21 cellular contexts compared by ENCODE assay signal in the genomic region with DNA sequence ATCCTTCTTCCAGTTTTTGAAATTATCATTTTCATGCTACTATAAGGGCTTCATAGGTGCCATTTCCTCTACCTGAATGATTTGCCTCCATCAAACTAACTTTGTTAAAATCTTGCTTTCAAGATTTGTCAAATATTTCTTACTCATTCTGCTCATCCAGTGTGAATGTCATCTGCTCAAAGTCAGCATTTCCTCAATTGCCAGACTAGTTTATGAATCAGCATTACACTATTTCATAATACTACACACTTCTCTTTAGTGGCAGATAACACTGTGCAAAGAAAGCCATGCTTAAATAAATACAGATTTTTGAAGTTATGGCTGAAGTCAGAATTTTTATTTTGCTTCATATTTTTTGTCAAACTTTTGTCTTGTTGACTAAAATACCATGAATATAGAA. TPM values are rescaled to one million over a fixed set of nuclear protein-coding genes. Genes with fewer than 3 reads are reported as not detected.
DNase-seq lines count a peak whose midpoint lies in the region; ATAC-seq, FAIRE-seq and TF ChIP-seq lines count a peak whose summit lies in the region.
"Had no signal": no experiment of that assay in that cellular context is flagged by ENCODE, and none has a peak within 500 bp of the region (broad histone marks: within the 10 kb centered on the region; RNA-seq: fewer than 3 reads in every experiment).

No MANE protein-coding gene starts in this region.

- no peaks in the 10 kb centered on the region for H3K27me3 ChIP-seq in HL-60 (ENCODE audit: insufficient read depth, poor library complexity, severe bottlenecking)
- H3K27me3 ChIP-seq in RWPE2 (ENCODE audit: insufficient read depth, poor library complexity, severe bottlenecking) = no peaks in the 10 kb centered on the region
- no peaks in the 10 kb centered on the region for H3K27me3 ChIP-seq in fibroblast of lung (ENCODE audit: control insufficient read depth, insufficient read depth, low read length)
- H3K27me3 ChIP-seq in GM23338 (ENCODE audit: insufficient read depth) = no peaks in the 10 kb centered on the region
- H3K27me3 ChIP-seq: pancreas, SJSA1 had no signal

- H4K20me1 ChIP-seq in fibroblast of lung (ENCODE audit: control insufficient read depth, extremely low read depth, insufficient read depth, low read length) = no peaks in the 10 kb centered on the region
- H4K20me1 ChIP-seq in GM23338 (replicated peaks; ENCODE audit: insufficient read depth) = no peaks in the 10 kb centered on the region

- H3K9me2 ChIP-seq in GM23338 (ENCODE audit: insufficient read depth) = peaks cover 6% of the 10 kb centered on the region; the same call in 1 of the 2 replicates

- H3K9ac ChIP-seq in fibroblast of lung (ENCODE audit: insufficient read depth, low read length) = no peak overlapping the region

- H3K4me2 ChIP-seq in A549 (peak overlapping the region; percentile 6), fibroblast of lung (ENCODE audit: extremely low read depth, insufficient read depth, low read length) (no peak overlapping the region), GM23338 (no peak overlapping the region)
- H3K4me2 ChIP-seq: smooth muscle cell had no signal

- no peaks in the 10 kb centered on the region for H3K4me1 Mint-ChIP-seq in GM23338

- H3K36me3 Mint-ChIP-seq in GM23338 (ENCODE audit: low read depth) = no peaks in the 10 kb centered on the region

- no peak overlapping the region for H3K4me3 ChIP-seq in A549
- no peak overlapping the region for H3K4me3 ChIP-seq in HL-60 (replicated peaks; ENCODE audit: insufficient read depth, low read length)
- no peak overlapping the region for H3K4me3 ChIP-seq in RWPE2 (ENCODE audit: severe bottlenecking)
- H3K4me3 ChIP-seq in fibroblast of lung (replicated peaks in 1 of 4; ENCODE audit: control extremely low read depth in 1 of 4, insufficient read depth in 1 of 4, low read depth in 3 of 4, low read length in 4 of 4) = no peak overlapping the region
- no peak overlapping the region for H3K4me3 ChIP-seq in GM23338
- H3K4me3 ChIP-seq: pancreas, SJSA1, smooth muscle cell had no signal

- H3K27ac ChIP-seq in A549 = peak overlapping the region; percentile 11 to 46; a peak in 2 of 6 replicates
- H3K27ac ChIP-seq in HL-60 (replicated peaks) = no peak overlapping the region
- H3K27ac ChIP-seq in RWPE2 (ENCODE audit: poor library complexity, severe bottlenecking) = peak overlapping the region; percentile 56
- no peak overlapping the region for H3K27ac ChIP-seq in fibroblast of lung (ENCODE audit: insufficient read depth, low read length)
- H3K27ac ChIP-seq in GM23338 (ENCODE audit: low read depth) = no peak overlapping the region
- H3K27ac ChIP-seq: pancreas, SJSA1, VCaP had no signal

- peak; percentile 36 for FAIRE-seq in A549 (lab: Jason Lieb, UNC)
- FAIRE-seq: pancreas had no signal

- ATAC-seq in A549 = peak in 1 of 2 experiments; percentile 61; a peak in 2 of 6 replicates
- ATAC-seq in RWPE2 (ENCODE audit: low read depth) = peak; percentile 80
- no peak for ATAC-seq in HG02970 (IDR thresholded peaks at IDR 0.05; ENCODE audit: low FRiP score, unreplicated experiment)
- ATAC-seq in GM23338 = no peak
- ATAC-seq in GM18511 (IDR thresholded peaks at IDR 0.05; ENCODE audit: unreplicated experiment) = no peak

- POLR2A ChIA-PET in A549 (lab: Yijun Ruan, JAX) = no interaction called here

- H3K4me1 ChIP-seq in A549 (peaks cover 13% of the 10 kb centered on the region), RWPE2 (ENCODE audit: insufficient read depth, poor library complexity, severe bottlenecking) (peaks cover 25% of the 10 kb centered on the region), fibroblast of lung (ENCODE audit: control insufficient read depth, extremely low read depth, insufficient read depth, low read length) (peaks cover 4% of the 10 kb centered on the region), GM23338 (ENCODE audit: insufficient read depth) (no peaks in the 10 kb centered on the region)
- H3K4me1 ChIP-seq: pancreas, SJSA1 had no signal

- no peak overlapping the region for H3K4me3 Mint-ChIP-seq in GM23338

- peaks cover 8% of the 10 kb centered on the region; the same call in 2 of the 3 replicates for H3K9me3 ChIP-seq in A549
- H3K9me3 ChIP-seq in RWPE2 (ENCODE audit: severe bottlenecking) = no peaks in the 10 kb centered on the region
- H3K9me3 ChIP-seq in fibroblast of lung (ENCODE audit: control insufficient read depth, insufficient read depth, low read depth, low read length) = no peaks in the 10 kb centered on the region
- H3K9me3 ChIP-seq: pancreas, SJSA1 had no signal

- DNase-seq in A549 (ENCODE audit: low read depth in 1 of 2, low spot score in 1 of 2) (peak in 1 of 2 experiments; percentile 11), HL-60 (ENCODE audit: low read depth in 1 of 2, low spot score in 1 of 2) (peak; percentile 23 to 25), RWPE2 (ENCODE audit: low spot score) (no peak), fibroblast of lung (ENCODE audit: low read depth in 2 of 2) (peak; percentile 45 to 50), GM23338 (ENCODE audit: low spot score) (no peak), RKO (ENCODE audit: low spot score) (no peak)
- DNase-seq: ACHN; activated naive CD4-positive, alpha-beta T cell; COR-L47; effector memory CD4-positive, alpha-beta T cell; GOT3; NCI-H2029 treated with DMSO at 0.1 percent for 48 hours; NCI-H82; pancreas had no signal

- TF ChIP-seq POLR2A in A549 (IDR thresholded peaks at IDR 0.05; ENCODE audit: low read length) = no peak

- H2AFZ ChIP-seq in fibroblast of lung (ENCODE audit: low read length) (no peak overlapping the region), GM23338 (no peak overlapping the region)

- no peaks in the 10 kb centered on the region for H3F3A ChIP-seq in GM23338 (replicated peaks; ENCODE audit: low read depth)

- H3K27ac Mint-ChIP-seq in GM23338 = no peak overlapping the region

- H3K79me2 ChIP-seq in fibroblast of lung (ENCODE audit: control insufficient read depth, insufficient read depth, low read length) = no peaks in the 10 kb centered on the region
- H3K79me2 ChIP-seq in GM23338 (replicated peaks; ENCODE audit: insufficient read depth) = no peaks in the 10 kb centered on the region

- H3K27me3 Mint-ChIP-seq in GM23338 (ENCODE audit: insufficient read depth, low read depth, poor library complexity) = no peaks in the 10 kb centered on the region

- H3K36me3 ChIP-seq in RWPE2 (ENCODE audit: low read depth) (no peaks in the 10 kb centered on the region), fibroblast of lung (ENCODE audit: control insufficient read depth, insufficient read depth, low read length) (no peaks in the 10 kb centered on the region), GM23338 (ENCODE audit: insufficient read depth) (no peaks in the 10 kb centered on the region)
- H3K36me3 ChIP-seq: pancreas, SJSA1 had no signal

- TF ChIP-seq CTCF in A549 (IDR thresholded peaks at IDR 0.05) = no peak
- no peak for TF ChIP-seq CTCF in HL-60 (IDR thresholded peaks at IDR 0.05; ENCODE audit: insufficient read depth, low read length)
- no peak for TF ChIP-seq CTCF in RWPE2 (IDR thresholded peaks at IDR 0.05; ENCODE audit: poor library complexity, severe bottlenecking)
- TF ChIP-seq CTCF in fibroblast of lung (conservative IDR thresholded peaks at IDR 0.05 in 1 of 2, IDR thresholded peaks at IDR 0.05 in 1 of 2; ENCODE audit: low read depth in 1 of 2, low read length in 2 of 2) = no peak
- TF ChIP-seq CTCF in GM23338 (conservative IDR thresholded peaks at IDR 0.05; ENCODE audit: low read depth in 2 of 2) = no peak

- no peak for TF ChIP-seq EP300 in A549 (IDR thresholded peaks at IDR 0.05)

- TF ChIP-seq RAD21 in A549 (conservative IDR thresholded peaks at IDR 0.05 in 1 of 2, IDR thresholded peaks at IDR 0.05 in 1 of 2) = no peak

- peaks cover 6% of the 10 kb centered on the region; the same call in 2 of the 3 replicates for H3K9me3 Mint-ChIP-seq in GM23338

- CTCF ChIA-PET in A549 (lab: Yijun Ruan, JAX) = no interaction called here

TF ChIP-seq in A549, 52 proteins besides CTCF, POLR2A, EP300 and RAD21 (continues in another document):
- no peak for TF ChIP-seq CHD2 (IDR thresholded peaks at IDR 0.05; ENCODE audit: low read length, partially characterized antibody)

TF ChIP-seq in GM23338, 12 proteins besides CTCF, POLR2A, EP300 and RAD21 (continues in another document):
- TF ChIP-seq EZH2 (IDR thresholded peaks at IDR 0.05; ENCODE audit: low read depth, unreplicated experiment) = no peak

RNA-seq across cellular contexts. Expression of a gene that starts 21.3 kb away (rescaled TPM):
- polyA plus RNA-seq in A549 (2011; rRNA removed) (not detected in 2 replicates), A549 (2017; fragmentation: RNase III; extraction: RNeasy Plus Mini Kit Qiagen cat#74134 plus additional on column Dnase treatment) (not detected in 3 replicates), fibroblast of lung (0.05 TPM in 1 of 2 replicates, not detected in the other), GM23338 (2016; fragmentation: Nextera tagmentation; extraction: Ambion mirVana) (not detected in 2 replicates)
- not detected in 2 replicates for polyA plus RNA-seq in A549 (2012; cell fraction: cytosol; rRNA removed)
- polyA plus RNA-seq in A549 (2012; cell fraction: nucleus; rRNA removed) = not detected in 2 replicates
- not detected in 2 replicates for polyA minus RNA-seq in A549 (2011; rRNA and poly(A)+ RNA removed)
- not detected in 2 replicates for total RNA-seq in fibroblast of lung
- not detected in 2 replicates for polyA plus RNA-seq in fibroblast of lung (2012)
- not detected in 2 replicates for polyA minus RNA-seq in fibroblast of lung (ENCODE audit: low replicate concordance)
- not detected in 2 replicates for total RNA-seq in GM23338 (2014; rRNA removed; shearing (Covaris generic))
- total RNA-seq: kidney epithelial cell, pancreas, SJSA1, smooth muscle cell had no signal
- polyA plus RNA-seq: smooth muscle cell had no signal

RNA-seq across cellular contexts. Expression of a gene that starts 56.4 kb away (rescaled TPM):
- polyA plus RNA-seq in A549 (2011; rRNA removed) (not detected in 2 replicates), A549 (2017; fragmentation: RNase III; extraction: RNeasy Plus Mini Kit Qiagen cat#74134 plus additional on column Dnase treatment) (not detected in 3 replicates), fibroblast of lung (not detected in 2 replicates), GM23338 (2016; fragmentation: Nextera tagmentation; extraction: Ambion mirVana) (not detected in 2 replicates)
- polyA plus RNA-seq in A549 (2012; cell fraction: cytosol; rRNA removed) = not detected in 2 replicates
- polyA plus RNA-seq in A549 (2012; cell fraction: nucleus; rRNA removed) = not detected in 2 replicates
- not detected in 2 replicates for polyA minus RNA-seq in A549 (2011; rRNA and poly(A)+ RNA removed)
- total RNA-seq in fibroblast of lung = under 0.01 and 0.26 TPM in 2 replicates
- not detected in 2 replicates for polyA plus RNA-seq in fibroblast of lung (2012)
- not detected in 2 replicates for polyA minus RNA-seq in fibroblast of lung (ENCODE audit: low replicate concordance)
- 0.04 and 0.14 TPM in 2 replicates for total RNA-seq in GM23338 (2014; rRNA removed; shearing (Covaris generic))
- total RNA-seq: glomerular endothelial cell, SJSA1, smooth muscle cell had no signal
- polyA plus RNA-seq: smooth muscle cell had no signal

RNA-seq across cellular contexts. Expression of a gene that starts 59.9 kb away (rescaled TPM):
- polyA plus RNA-seq in A549 (2011; rRNA removed) (16.8 and 20.0 TPM in 2 replicates), A549 (2017; fragmentation: RNase III; extraction: RNeasy Plus Mini Kit Qiagen cat#74134 plus additional on column Dnase treatment) (11.7 to 13.2 TPM (median 11.7 TPM) in 3 replicates), fibroblast of lung (16.2 and 18.4 TPM in 2 replicates), GM23338 (2016; fragmentation: Nextera tagmentation; extraction: Ambion mirVana) (5.7 and 8.8 TPM in 2 replicates)
- polyA plus RNA-seq in A549 (2012; cell fraction: cytosol; rRNA removed) = 9.6 and 11.7 TPM in 2 replicates
- polyA plus RNA-seq in A549 (2012; cell fraction: nucleus; rRNA removed) = 6.3 and 7.2 TPM in 2 replicates
- 9.7 and 14.0 TPM in 2 replicates for polyA minus RNA-seq in A549 (2011; rRNA and poly(A)+ RNA removed)
- total RNA-seq in fibroblast of lung = 11.3 and 16.5 TPM in 2 replicates
- polyA plus RNA-seq in fibroblast of lung (2012) = 11.6 TPM in 2 replicates
- polyA minus RNA-seq in fibroblast of lung (ENCODE audit: low replicate concordance) = 4.2 TPM in 1 of 2 replicates, not detected in the other
- total RNA-seq in GM23338 (2014; rRNA removed; shearing (Covaris generic)) = 7.7 and 15.2 TPM in 2 replicates
- total RNA-seq: SJSA1 had no signal

Comparison
In these comparisons a context has a peak if more than half of its experiments do, and no peak if none do; other contexts are left out.
1. DNase-seq: peak in HL-60 (2 of 2) and fibroblast of lung (2 of 2); none in RWPE2 (single experiment), GM23338 (single experiment) and RKO (single experiment).
2. H3K27ac ChIP-seq: peak in A549 (2 of 2) and RWPE2 (single experiment); none in HL-60 (single experiment), fibroblast of lung (single experiment) and GM23338 (single experiment).